Comparison of ENCODE assay signal across 16 cellular contexts in the genomic region with DNA sequence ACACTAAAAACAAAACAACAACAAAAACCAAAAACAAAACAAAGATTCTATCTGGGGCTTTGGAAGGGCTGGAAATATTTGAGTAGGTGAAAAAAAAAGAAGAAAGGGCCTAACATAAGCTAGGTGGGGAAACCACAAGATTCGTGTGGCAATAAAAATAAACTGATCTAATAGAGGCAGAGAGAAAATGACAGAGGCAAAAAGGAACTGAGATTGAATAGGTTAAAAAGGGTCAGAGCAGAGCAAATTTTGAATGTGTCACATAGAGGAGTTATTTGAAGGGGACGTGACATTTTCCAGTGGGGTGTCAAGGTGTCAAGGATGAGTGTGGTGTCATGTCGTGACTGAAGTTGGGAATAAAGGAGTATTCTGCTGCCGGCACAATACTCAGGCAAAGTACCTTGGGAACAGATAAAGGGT.
DNase-seq lines count a peak whose midpoint lies in the region; ATAC-seq and TF ChIP-seq lines count a peak whose summit lies in the region.
"Had no signal": no experiment of that assay in that cellular context is flagged by ENCODE, and none has a peak within 500 bp of the region (broad histone marks: within the 10 kb centered on the region; RNA-seq: fewer than 3 reads in every experiment).

No MANE protein-coding gene starts in this region.

- H3K9me3 ChIP-seq in psoas muscle (no peaks in the 10 kb centered on the region), BE2C (no peaks in the 10 kb centered on the region)
- H3K9me3 ChIP-seq: right atrium auricular region, SJCRH30, uterus had no signal

- peaks cover 0 to 1% (median 0%) of the 10 kb centered on the region in 3 donors for H3K27me3 ChIP-seq in psoas muscle (ENCODE audit: insufficient read depth in 3 of 3, low read length in 2 of 3)
- H3K27me3 ChIP-seq in BE2C: no peaks in the 10 kb centered on the region
- H3K27me3 ChIP-seq: right atrium auricular region, SJCRH30, uterus had no signal

- no peak for DNase-seq in stimulated activated naive B cell treated with anti-CD40 and anti-IgM and Interleukin-4, amounts not matched to agents 10 μg/mL and 1 μg/mL and 100 μg/mL, for 72 hours
- DNase-seq in psoas muscle (no peak), BE2C (no peak), type B pancreatic cell (ENCODE audit: extremely low spot score, unreplicated experiment) (no peak)
- DNase-seq: activated CD4-positive, alpha-beta T cell treated with anti-CD3 and anti-CD28 coated beads, Interleukin-2, amount 10 ng/mL, durations not matched to agents 24 days and 14 days; activated naive CD4-positive, alpha-beta T cell treated with anti-CD3 and anti-CD28 coated beads, Interleukin-2, amount 50 U/mL, for 16 hours; glutamatergic neuron; mesendoderm; NCI-H2227 treated with DMSO at 0.1 percent for 48 hours; SJCRH30; uterus had no signal

- no peak overlapping the region for H3K4me3 ChIP-seq in psoas muscle
- H3K4me3 ChIP-seq in BE2C (ENCODE audit: low read depth, low read length): no peak overlapping the region
- H3K4me3 ChIP-seq: right atrium auricular region, SJCRH30, uterus had no signal

- ATAC-seq in GM19023 (IDR thresholded peaks at IDR 0.05; ENCODE audit: unreplicated experiment) (peak; percentile 57), GM21786 (IDR thresholded peaks at IDR 0.05; ENCODE audit: unreplicated experiment) (peak; percentile 56), HG03342 (IDR thresholded peaks at IDR 0.05; ENCODE audit: unreplicated experiment) (peak; percentile 66), psoas muscle (no peak)
- peak; percentile 72 to 77 for ATAC-seq in stimulated activated naive B cell treated with anti-CD40 and anti-IgM and Interleukin-4, amounts not matched to agents 10 μg/mL and 1 μg/mL and 100 μg/mL, for 72 hours (replicated peaks)

- H3K4me1 Mint-ChIP-seq in stimulated activated naive B cell treated with anti-CD40 and anti-IgM and Interleukin-4, amounts not matched to agents 10 μg/mL and 1 μg/mL and 100 μg/mL, for 72 hours: peaks cover 38 to 56% of the 10 kb centered on the region in 2 donors
- H3K4me1 Mint-ChIP-seq in type B pancreatic cell (ENCODE audit: unreplicated experiment): peaks cover 8% of the 10 kb centered on the region
- H3K4me1 Mint-ChIP-seq: activated CD4-positive, alpha-beta T cell treated with anti-CD3 and anti-CD28 coated beads, Interleukin-2, amount 10 ng/mL, durations not matched to agents 24 days and 14 days had no signal

- H3K36me3 ChIP-seq in psoas muscle (ENCODE audit: insufficient read depth in 1 of 2, low read depth in 1 of 2) (no peaks in the 10 kb centered on the region), BE2C (no peaks in the 10 kb centered on the region)
- H3K36me3 ChIP-seq: right atrium auricular region, SJCRH30, uterus had no signal

- no peaks in the 10 kb centered on the region for H3K27me3 Mint-ChIP-seq in stimulated activated naive B cell treated with anti-CD40 and anti-IgM and Interleukin-4, amounts not matched to agents 10 μg/mL and 1 μg/mL and 100 μg/mL, for 72 hours
- peaks cover 3% of the 10 kb centered on the region for H3K27me3 Mint-ChIP-seq in type B pancreatic cell
- H3K27me3 Mint-ChIP-seq: dendritic cell treated with granulocyte-macrophage colony-stimulating factor and Interleukin-4, amounts not matched to agents 40 ng/mL and 50 ng/mL, for 4 days had no signal

- 83 to 92% (median 86%) methylated on average over 4 of the region's 4 CpGs for WGBS in psoas muscle, 3 donors

- peak overlapping the region; percentile 72 for H3K27ac Mint-ChIP-seq in stimulated activated naive B cell treated with anti-CD40 and anti-IgM and Interleukin-4, amounts not matched to agents 10 μg/mL and 1 μg/mL and 100 μg/mL, for 72 hours
- H3K27ac Mint-ChIP-seq in type B pancreatic cell: no peak overlapping the region
- H3K27ac Mint-ChIP-seq: activated CD4-positive, alpha-beta T cell treated with anti-CD3 and anti-CD28 coated beads, Interleukin-2, amount 10 ng/mL, durations not matched to agents 24 days and 14 days; dendritic cell treated with granulocyte-macrophage colony-stimulating factor and Interleukin-4, amounts not matched to agents 40 ng/mL and 50 ng/mL, for 4 days had no signal

- no peak overlapping the region for H3K27ac ChIP-seq in psoas muscle
- H3K27ac ChIP-seq: right atrium auricular region, SJCRH30, uterus had no signal

- H3K36me3 Mint-ChIP-seq in stimulated activated naive B cell treated with anti-CD40 and anti-IgM and Interleukin-4, amounts not matched to agents 10 μg/mL and 1 μg/mL and 100 μg/mL, for 72 hours: peaks cover 0 to 3% of the 10 kb centered on the region in 2 donors
- H3K36me3 Mint-ChIP-seq in type B pancreatic cell: no peaks in the 10 kb centered on the region

- H3K9me3 Mint-ChIP-seq in stimulated activated naive B cell treated with anti-CD40 and anti-IgM and Interleukin-4, amounts not matched to agents 10 μg/mL and 1 μg/mL and 100 μg/mL, for 72 hours: peaks cover 1 to 3% of the 10 kb centered on the region in 2 donors
- H3K9me3 Mint-ChIP-seq in type B pancreatic cell: no peaks in the 10 kb centered on the region
- H3K9me3 Mint-ChIP-seq: activated CD4-positive, alpha-beta T cell treated with anti-CD3 and anti-CD28 coated beads, Interleukin-2, amount 10 ng/mL, durations not matched to agents 24 days and 14 days had no signal

- H3K4me3 Mint-ChIP-seq in stimulated activated naive B cell treated with anti-CD40 and anti-IgM and Interleukin-4, amounts not matched to agents 10 μg/mL and 1 μg/mL and 100 μg/mL, for 72 hours: peak overlapping the region; percentile 20 to 56
- H3K4me3 Mint-ChIP-seq in type B pancreatic cell: no peak overlapping the region
- H3K4me3 Mint-ChIP-seq: activated CD4-positive, alpha-beta T cell treated with anti-CD3 and anti-CD28 coated beads, Interleukin-2, amount 10 ng/mL, durations not matched to agents 24 days and 14 days; dendritic cell treated with granulocyte-macrophage colony-stimulating factor and Interleukin-4, amounts not matched to agents 40 ng/mL and 50 ng/mL, for 4 days had no signal

- H3K4me1 ChIP-seq in psoas muscle (no peaks in the 10 kb centered on the region), BE2C (no peaks in the 10 kb centered on the region)
- H3K4me1 ChIP-seq: right atrium auricular region, SJCRH30, uterus had no signal

- TF ChIP-seq CTCF in psoas muscle (IDR thresholded peaks at IDR 0.05): no peak
- no peak for TF ChIP-seq CTCF in BE2C (IDR thresholded peaks at IDR 0.05; ENCODE audit: low read depth, low read length)
- TF ChIP-seq CTCF in type B pancreatic cell (conservative IDR thresholded peaks at IDR 0.05): no peak

- intact Hi-C loops in psoas muscle (cut with DNase I): no loop called here

Comparison
In these comparisons a context has a peak if more than half of its experiments do, and no peak if none do; other contexts are left out.
1. ATAC-seq: peak in GM19023 (single experiment), GM21786 (single experiment), HG03342 (single experiment) and stimulated activated naive B cell treated with anti-CD40 and anti-IgM and Interleukin-4, amounts not matched to agents 10 μg/mL and 1 μg/mL and 100 μg/mL, for 72 hours (2 of 2); none in psoas muscle (0 of 4).